Comparison of ENCODE assay signal across 21 cellular contexts in the genomic region with DNA sequence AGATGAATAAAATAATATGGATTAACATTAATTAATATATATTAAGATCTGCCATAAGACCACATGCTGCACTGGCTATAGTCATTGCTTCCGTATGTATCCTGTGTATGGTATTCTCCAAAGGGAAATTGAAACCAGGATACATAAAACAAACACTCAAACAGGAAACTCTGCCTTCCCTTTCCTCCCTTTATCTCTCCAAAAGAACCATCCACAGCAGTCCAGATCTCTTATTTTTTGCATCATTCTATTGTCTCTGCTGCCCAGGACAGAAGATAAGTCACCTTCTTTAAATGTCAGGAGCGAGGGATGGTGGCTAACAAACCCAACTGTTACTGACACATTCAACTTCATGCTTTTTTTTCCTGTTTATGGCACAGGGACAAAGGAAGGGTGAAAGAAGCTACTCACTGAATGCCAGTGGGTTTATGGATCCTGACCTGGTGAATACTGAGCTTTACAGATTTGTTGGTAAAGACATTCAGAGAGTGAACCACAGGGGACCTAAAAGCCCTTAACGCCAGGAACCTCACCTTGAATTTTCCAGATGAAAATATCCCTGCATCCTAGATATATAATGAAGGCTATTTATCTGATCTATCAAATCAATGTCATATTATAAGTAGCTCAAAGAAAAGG.
"Had no signal": no experiment of that assay in that cellular context is flagged by ENCODE, and none has a peak within 500 bp of the region (broad histone marks: within the 10 kb centered on the region; RNA-seq: fewer than 3 reads in every experiment).

No MANE protein-coding gene starts in this region.

- DNase-seq: activated B cell treated with CpG ODN at 0.5 μM for 24 hours; activated CD4-positive, alpha-beta T cell treated with anti-CD3 and anti-CD28 coated beads for 48 hours; activated CD8-positive, alpha-beta T cell treated with anti-CD3 and anti-CD28 coated beads for 36 hours; activated effector memory CD4-positive, alpha-beta T cell treated with anti-CD3 and anti-CD28 coated beads, Interleukin-2, amount 50 U/mL, for 16 hours; activated T-cell treated with anti-CD3 and anti-CD28 coated beads, Interleukin-2, amount 50 U/mL, for 4 hours; adrenal gland; dorsolateral prefrontal cortex; kidney glomerular epithelial cell; left ventricle myocardium superior; natural killer cell; stimulated activated CD4-positive, alpha-beta T cell treated with anti-CD3 and anti-CD28 coated beads, Interleukin-15, amount 100 ng/mL, for 24 hours; stimulated activated CD4-positive, alpha-beta T cell treated with anti-CD3 and anti-CD28 coated beads, Interleukin-4, amount 100 ng/mL, for 1 hour; stimulated activated naive B cell treated with anti-CD40 and anti-IgM and Interleukin-4, amounts not matched to agents 10 μg/mL and 1 μg/mL and 100 μg/mL, for 72 hours had no signal

- H3K27ac ChIP-seq: adrenal gland, dorsolateral prefrontal cortex, right atrium auricular region, skin epidermis, tibial nerve, vagina had no signal

- H3K27me3 Mint-ChIP-seq: activated B cell treated with CpG ODN at 0.5 μM for 24 hours; activated CD8-positive, alpha-beta T cell treated with anti-CD3 and anti-CD28 coated beads for 36 hours; memory B cell; progenitor cell of endocrine pancreas; stimulated activated naive B cell treated with anti-CD40 and anti-IgM and Interleukin-4, amounts not matched to agents 10 μg/mL and 1 μg/mL and 100 μg/mL, for 72 hours had no signal

- H3K4me3 ChIP-seq: adrenal gland, dorsolateral prefrontal cortex, right atrium auricular region, skin epidermis, tibial nerve, vagina had no signal

- H3K4me1 Mint-ChIP-seq: activated naive CD4-positive, alpha-beta T cell treated with anti-CD3 and anti-CD28 coated beads, Interleukin-2, amount 50 U/mL, for 24 hours; natural killer cell had no signal

- H3K4me1 ChIP-seq: adrenal gland, right atrium auricular region had no signal

- H3K36me3 Mint-ChIP-seq: activated naive CD4-positive, alpha-beta T cell treated with anti-CD3 and anti-CD28 coated beads, Interleukin-2, amount 50 U/mL, for 24 hours; memory B cell; natural killer cell; stimulated activated naive B cell treated with anti-CD40 and anti-IgM and Interleukin-4, amounts not matched to agents 10 μg/mL and 1 μg/mL and 100 μg/mL, for 72 hours had no signal

- H3K27ac Mint-ChIP-seq: activated B cell treated with CpG ODN at 0.5 μM for 24 hours; activated CD8-positive, alpha-beta T cell treated with anti-CD3 and anti-CD28 coated beads for 36 hours; activated naive CD4-positive, alpha-beta T cell treated with anti-CD3 and anti-CD28 coated beads, Interleukin-2, amount 50 U/mL, for 24 hours; memory B cell; natural killer cell; progenitor cell of endocrine pancreas; stimulated activated naive B cell treated with anti-CD40 and anti-IgM and Interleukin-4, amounts not matched to agents 10 μg/mL and 1 μg/mL and 100 μg/mL, for 72 hours had no signal

- H3K36me3 ChIP-seq: adrenal gland, right atrium auricular region, tibial nerve, vagina had no signal

- ATAC-seq: activated CD8-positive, alpha-beta T cell treated with anti-CD3 and anti-CD28 coated beads for 36 hours; activated T-cell treated with anti-CD3 and anti-CD28 coated beads, Interleukin-2, amount 50 U/mL, for 4 hours; esophagus mucosa; left ventricle myocardium superior; natural killer cell; stimulated activated naive B cell treated with anti-CD40 and anti-IgM and Interleukin-4, amounts not matched to agents 10 μg/mL and 1 μg/mL and 100 μg/mL, for 72 hours had no signal

- H3K9me3 ChIP-seq: adrenal gland, right atrium auricular region, tibial nerve, vagina had no signal

- H3K4me3 Mint-ChIP-seq: activated B cell treated with CpG ODN at 0.5 μM for 24 hours; activated CD8-positive, alpha-beta T cell treated with anti-CD3 and anti-CD28 coated beads for 36 hours; activated naive CD4-positive, alpha-beta T cell treated with anti-CD3 and anti-CD28 coated beads, Interleukin-2, amount 50 U/mL, for 24 hours; activated T-cell treated with anti-CD3 and anti-CD28 coated beads, Interleukin-2, amount 50 U/mL, for 4 hours; memory B cell; natural killer cell; stimulated activated naive B cell treated with anti-CD40 and anti-IgM and Interleukin-4, amounts not matched to agents 10 μg/mL and 1 μg/mL and 100 μg/mL, for 72 hours had no signal

- H3K27me3 ChIP-seq: adrenal gland, dorsolateral prefrontal cortex, right atrium auricular region, tibial nerve, vagina had no signal

- H3K9me3 Mint-ChIP-seq: activated B cell treated with CpG ODN at 0.5 μM for 24 hours; activated CD8-positive, alpha-beta T cell treated with anti-CD3 and anti-CD28 coated beads for 36 hours; activated naive CD4-positive, alpha-beta T cell treated with anti-CD3 and anti-CD28 coated beads, Interleukin-2, amount 50 U/mL, for 24 hours; activated T-cell treated with anti-CD3 and anti-CD28 coated beads, Interleukin-2, amount 50 U/mL, for 4 hours; memory B cell; natural killer cell; stimulated activated naive B cell treated with anti-CD40 and anti-IgM and Interleukin-4, amounts not matched to agents 10 μg/mL and 1 μg/mL and 100 μg/mL, for 72 hours had no signal
